ENCODE assay signal across 31 cellular contexts in genomic region chr5:100161868-100162267, GRCh38.
"Had no signal": no experiment of that assay in that cellular context is flagged by ENCODE, and none has a peak within 500 bp of the region (broad histone marks: within the 10 kb centered on the region; RNA-seq: fewer than 3 reads in every experiment).

No MANE protein-coding gene starts in this region.

- H3K4me3 ChIP-seq: cardiac muscle cell, Peyer's patch, SJSA1 had no signal

- H3K9me2 ChIP-seq: SK-N-SH had no signal

- H3K27me3 ChIP-seq: cardiac muscle cell, Peyer's patch, SJSA1 had no signal

- H3K9ac ChIP-seq: SK-N-SH had no signal

- H3K9me3 ChIP-seq: SJSA1, SK-N-SH had no signal

- H3K36me3 ChIP-seq: cardiac muscle cell, Peyer's patch, SJSA1 had no signal

- DNase-seq: activated CD4-positive, alpha-beta T cell treated with anti-CD3 and anti-CD28 coated beads, Interleukin-2, amount 10 ng/mL, durations not matched to agents 24 days and 14 days; activated CD4-positive, alpha-beta T cell treated with anti-CD3 and anti-CD28 coated beads, Interleukin-2, amount 50 U/mL, for 48 hours; activated CD8-positive, alpha-beta memory T cell treated with anti-CD3 and anti-CD28 coated beads, Interleukin-2, amount 50 U/mL, for 4 hours; activated CD8-positive, alpha-beta T cell treated with anti-CD3 and anti-CD28 coated beads, Interleukin-2, amount 10 ng/mL, durations not matched to agents 7 days and 5 days; activated gamma-delta T cell treated with Interleukin-2 at 50 U/mL for 16 hours; activated naive CD4-positive, alpha-beta T cell treated with anti-CD3 and anti-CD28 coated beads, Interleukin-2, amount 10 ng/mL, durations not matched to agents 7 days and 5 days; activated naive CD8-positive, alpha-beta T cell treated with anti-CD3 and anti-CD28 coated beads, Interleukin-2, amount 50 U/mL, for 24 hours; activated T-cell treated with anti-CD3 and anti-CD28 coated beads for 4 hours; activated T-cell treated with anti-CD3 and anti-CD28 coated beads, Interleukin-2, amount 50 U/mL, for 4 hours; amniotic stem cell; aorta; MM.1S; MV-4-11; NCI-H1092; NCI-H1436 treated with DMSO at 0.1 percent for 48 hours; NCI-H1694 treated with DMSO at 0.1 percent for 48 hours; NCI-H2029; NCI-H2107; NCI-H2171 treated with DMSO at 0.1 percent for 48 hours; NCI-H2227 treated with DMSO at 0.1 percent for 48 hours; NCI-H510A treated with DMSO at 0.1 percent for 48 hours; NCI-H526 treated with DMSO at 0.1 percent for 48 hours; NCI-H774; PC-3; Peyer's patch; RPMI8226; SHP77 treated with DMSO at 0.1 percent for 48 hours; SK-N-SH had no signal

- ATAC-seq: activated CD8-positive, alpha-beta T cell treated with anti-CD3 and anti-CD28 coated beads, Interleukin-2, amount 10 ng/mL, durations not matched to agents 7 days and 5 days; activated naive CD8-positive, alpha-beta T cell treated with anti-CD3 and anti-CD28 coated beads, Interleukin-2, amount 50 U/mL, for 24 hours; activated T-cell treated with anti-CD3 and anti-CD28 coated beads, Interleukin-2, amount 50 U/mL, for 4 hours; PC-3 had no signal

- H3K4me2 ChIP-seq: SK-N-SH had no signal

- H3K27ac ChIP-seq: cardiac muscle cell, Peyer's patch, SJSA1 had no signal

- FAIRE-seq: TTC549 had no signal

- H3K4me1 ChIP-seq: Peyer's patch, SJSA1 had no signal
